In genomic region chr3:155147588-155147987, GRCh38 we compare ENCODE assay signal across 19 cellular contexts.
DNase-seq lines count a peak whose midpoint lies in the region; ATAC-seq, FAIRE-seq and TF ChIP-seq lines count a peak whose summit lies in the region.
"Had no signal": no experiment of that assay in that cellular context is flagged by ENCODE, and none has a peak within 500 bp of the region (broad histone marks: within the 10 kb centered on the region; RNA-seq: fewer than 3 reads in every experiment).

No MANE protein-coding gene starts in this region.

- no peak for TF ChIP-seq RAD21 in K562 (CRISPR knock-in tag; conservative IDR thresholded peaks at IDR 0.05 in 1 of 2, IDR thresholded peaks at IDR 0.05 in 1 of 2)

- H3K9me3 ChIP-seq in K562 (replicated peaks; ENCODE audit: control insufficient read depth, insufficient read depth, low read depth, low read length) (no peaks in the 10 kb centered on the region), MG63 (no peaks in the 10 kb centered on the region)
- H3K9me3 ChIP-seq: Caco-2 had no signal

- H3K27ac ChIP-seq in C4-2B (peak overlapping the region; percentile 21; the same call in 1 of the 2 replicates), K562 (ENCODE audit: extremely low read depth, low read depth, low read length) (no peak overlapping the region)
- H3K27ac ChIP-seq: GM23248 had no signal

- H3K36me3 ChIP-seq in K562 (ENCODE audit: control insufficient read depth, insufficient read depth, low read length): no peaks in the 10 kb centered on the region
- no peaks in the 10 kb centered on the region for H3K36me3 ChIP-seq in MG63

- CTCF ChIA-PET in K562 (lab: Yijun Ruan, JAX; ENCODE audit: low intra/inter-chr PET ratio): no interaction called here

- intact Hi-C loops in K562 (cut with micrococcal nuclease): no loop called here

- no peaks in the 10 kb centered on the region for H3K27me3 ChIP-seq in K562 (ENCODE audit: control insufficient read depth in 2 of 2, insufficient read depth in 2 of 2, low read length in 2 of 2)
- no peaks in the 10 kb centered on the region for H3K27me3 ChIP-seq in MG63

- no peak for TF ChIP-seq CTCF in C4-2B (conservative IDR thresholded peaks at IDR 0.05)
- no peak for TF ChIP-seq CTCF in K562 (IDR thresholded peaks at IDR 0.05 in 2 of 3, conservative IDR thresholded peaks at IDR 0.05 in 1 of 3; ENCODE audit: insufficient read depth in 2 of 3, low read depth in 1 of 3, low read length in 3 of 3)

- H3K4me1 ChIP-seq in K562 (replicated peaks in 1 of 2; ENCODE audit: control insufficient read depth in 2 of 2, insufficient read depth in 2 of 2, low read length in 2 of 2): no peaks in the 10 kb centered on the region; a peak in 1 of 5 replicates
- H3K4me1 ChIP-seq: Caco-2 had no signal

- H2AFZ ChIP-seq in K562 (ENCODE audit: low read depth, low read length): peak overlapping the region; percentile 52
- H2AFZ ChIP-seq: GM23248 had no signal

- H3K4me2 ChIP-seq in K562 (ENCODE audit: insufficient read depth, low read length): no peak overlapping the region

- no peaks in the 10 kb centered on the region for H3K79me2 ChIP-seq in K562 (ENCODE audit: control insufficient read depth, insufficient read depth, low read length)

- in situ Hi-C loops in K562 (cut with MboI): no loop called here

- peak; percentile 61; the same call in 2 of the 3 replicates for ATAC-seq in K562
- ATAC-seq in GM21381 (IDR thresholded peaks at IDR 0.05; ENCODE audit: unreplicated experiment): no peak
- ATAC-seq: CD8-positive, alpha-beta T cell had no signal

- FAIRE-seq in G401.6 (lab: Jason Lieb, UNC) (peak; percentile 63), K562 (lab: Jason Lieb, UNC) (no peak)
- FAIRE-seq: GM12891, GM18507, H1 had no signal

- no peak for TF ChIP-seq EP300 in K562 (IDR thresholded peaks at IDR 0.05; ENCODE audit: low read length)

- no peak overlapping the region for H3K4me3 ChIP-seq in K562
- no peak overlapping the region for H3K4me3 ChIP-seq in MG63
- H3K4me3 ChIP-seq: GM23248 had no signal

- POLR2A ChIA-PET in K562 (lab: Yijun Ruan, JAX): no interaction called here

- no peaks in the 10 kb centered on the region for H3K9me1 ChIP-seq in K562 (ENCODE audit: control insufficient read depth, insufficient read depth, low read length)

- no TSS peak for BruUV-seq in K562 (replicated peaks; lab: Mats Ljungman, UMichigan)

- WGBS in K562 (ENCODE audit: insufficient coverage, low coverage, missing lambda C conversion rate): 13% methylated on average over 1 of the region's 1 CpG

- DNase-seq in K562 (ENCODE audit: extremely low read depth in 1 of 4, low spot score in 3 of 4) (no peak), NAMALWA (ENCODE audit: low spot score) (no peak), MG63 (no peak)
- DNase-seq: C1 segment of cervical spinal cord; Caco-2; CD4-positive, CD25-positive, alpha-beta regulatory T cell; CD8-positive, alpha-beta T cell; DMS153; DND-41; GDM1; GM23248; H7; HCEC 1CT had no signal

- H4K20me1 ChIP-seq in K562 (replicated peaks; ENCODE audit: control insufficient read depth, insufficient read depth, low read length): no peaks in the 10 kb centered on the region

- no peak overlapping the region; a peak in 1 of 4 replicates for H3K9ac ChIP-seq in K562 (ENCODE audit: insufficient read depth in 1 of 2, low read depth in 2 of 2, low read length in 2 of 2)
- H3K9ac ChIP-seq: GM23248 had no signal

- no peak for TF ChIP-seq POLR2A in K562 (conservative IDR thresholded peaks at IDR 0.05)

TF ChIP-seq in K562, 482 proteins besides CTCF, POLR2A, EP300 and RAD21:
- TF ChIP-seq HNRNPH1 (optimal IDR thresholded peaks at IDR 0.05; ENCODE audit: low read depth, low read length): no peak
